In genomic region chr5:10576121-10576789, GRCh38 we compare ENCODE assay signal across 13 cellular contexts. TPM values are rescaled to one million over a fixed set of nuclear protein-coding genes. Genes with fewer than 3 reads are reported as not detected.
A peak's percentile ranks its signal among the peaks of the same experiment; 100 is the strongest.
DNase-seq lines count a peak whose midpoint lies in the region; ATAC-seq, FAIRE-seq and TF ChIP-seq lines count a peak whose summit lies in the region.
"Had no signal": no experiment of that assay in that cellular context is flagged by ENCODE, and none has a peak within 500 bp of the region (broad histone marks: within the 10 kb centered on the region; RNA-seq: fewer than 3 reads in every experiment).

No MANE protein-coding gene starts in this region.

- TF ChIP-seq POLR2A in heart left ventricle (IDR thresholded peaks at IDR 0.05) (no peak), K562 (conservative IDR thresholded peaks at IDR 0.05) (no peak), uterus (IDR thresholded peaks at IDR 0.05) (no peak)

- H3K36me3 ChIP-seq in heart left ventricle (no peaks in the 10 kb centered on the region), Loucy (ENCODE audit: insufficient read depth, low read length) (no peaks in the 10 kb centered on the region), K562 (ENCODE audit: control insufficient read depth, insufficient read depth, low read length) (no peaks in the 10 kb centered on the region), uterus (no peaks in the 10 kb centered on the region)
- H3K36me3 ChIP-seq: colonic mucosa had no signal

- no peaks in the 10 kb centered on the region for H3K79me2 ChIP-seq in Loucy (ENCODE audit: insufficient read depth, low read length)
- no peaks in the 10 kb centered on the region for H3K79me2 ChIP-seq in K562 (ENCODE audit: control insufficient read depth, insufficient read depth, low read length)

- H3K27ac ChIP-seq in heart left ventricle (peak overlapping the region in 7 of 12 donors; percentile 65 to 93 (median 83)), K562 (ENCODE audit: extremely low read depth, low read depth, low read length) (no peak overlapping the region), uterus (peak overlapping the region; percentile 44 to 60)
- H3K27ac ChIP-seq: colonic mucosa had no signal

- DNase-seq in heart left ventricle = peak in 1 of 5 donors; percentile 27
- no peak for DNase-seq in Right ventricle myocardium inferior (ENCODE audit: missing footprints)
- DNase-seq in K562 (ENCODE audit: extremely low read depth in 1 of 4, low spot score in 3 of 4) = no peak
- no peak for DNase-seq in uterus
- no peak for DNase-seq in SKM-1 (lab: John Stamatoyannopoulos, UW; ENCODE audit: unreplicated experiment)
- DNase-seq in KBM-7 = no peak
- DNase-seq: activated naive CD8-positive, alpha-beta T cell treated with anti-CD3 and anti-CD28 coated beads, Interleukin-2, amount 50 U/mL, for 24 hours; colonic mucosa; NCI-H187 treated with DMSO at 0.1 percent for 48 hours; stimulated activated CD4-positive, alpha-beta T cell treated with anti-CD3 and anti-CD28 coated beads, Interleukin-1b, Interleukin-23, amount 100 ng/mL, for 48 hours had no signal

- H3K9ac ChIP-seq in Loucy (ENCODE audit: low read depth, low read length, poor library complexity, severe bottlenecking) (no peak overlapping the region), K562 (ENCODE audit: insufficient read depth in 1 of 2, low read depth in 2 of 2, low read length in 2 of 2) (no peak overlapping the region)

- peak; percentile 51 to 58 for TF ChIP-seq RAD21 in K562 (CRISPR knock-in tag; conservative IDR thresholded peaks at IDR 0.05 in 1 of 2, IDR thresholded peaks at IDR 0.05 in 1 of 2)

- TF ChIP-seq CTCF in heart left ventricle (IDR thresholded peaks at IDR 0.05) (peak in 1 of 12 donors; percentile 5), Loucy (conservative IDR thresholded peaks at IDR 0.05; ENCODE audit: low read length) (peak; percentile 50), K562 (IDR thresholded peaks at IDR 0.05 in 2 of 3, conservative IDR thresholded peaks at IDR 0.05 in 1 of 3; ENCODE audit: insufficient read depth in 2 of 3, low read depth in 1 of 3, low read length in 3 of 3) (peak in 2 of 3 experiments; percentile 25 to 37; a peak in 2 of 6 replicates), uterus (IDR thresholded peaks at IDR 0.05) (no peak)

- H3K9me1 ChIP-seq in K562 (ENCODE audit: control insufficient read depth, insufficient read depth, low read length) = no peaks in the 10 kb centered on the region

- H4K20me1 ChIP-seq in Loucy (ENCODE audit: insufficient read depth, low read length, poor library complexity, severe bottlenecking) (no peaks in the 10 kb centered on the region), K562 (replicated peaks; ENCODE audit: control insufficient read depth, insufficient read depth, low read length) (no peaks in the 10 kb centered on the region)

- H3K4me3 ChIP-seq in heart left ventricle (no peak overlapping the region), Loucy (ENCODE audit: low read length, poor library complexity, severe bottlenecking) (no peak overlapping the region), K562 (no peak overlapping the region), uterus (no peak overlapping the region)
- H3K4me3 ChIP-seq: colonic mucosa had no signal

- FAIRE-seq in K562 (lab: Jason Lieb, UNC) = peak; percentile 44
- FAIRE-seq: G401.6 had no signal

- H3K9me3 ChIP-seq in heart left ventricle (peaks cover 0 to 3% (median 0%) of the 10 kb centered on the region in 12 donors), Loucy (ENCODE audit: insufficient read depth, low read depth, low read length) (no peaks in the 10 kb centered on the region), K562 (replicated peaks; ENCODE audit: control insufficient read depth, insufficient read depth, low read depth, low read length) (no peaks in the 10 kb centered on the region), uterus (no peaks in the 10 kb centered on the region)
- H3K9me3 ChIP-seq: colonic mucosa had no signal

- H2AFZ ChIP-seq in Loucy (ENCODE audit: low read length) (no peak overlapping the region), K562 (ENCODE audit: low read depth, low read length) (no peak overlapping the region)

- no peaks in the 10 kb centered on the region for H3K9me2 ChIP-seq in Loucy (replicated peaks; ENCODE audit: low read depth, low read length)

- in situ Hi-C loops in K562 (cut with MboI) = no loop called here
- in situ Hi-C loops in KBM-7 (cut with MboI; ENCODE audit: low pct_unique_long_range_greater_than_20kb, low sequenced_read_pairs) = no loop called here

- H3K27me3 ChIP-seq in heart left ventricle = no peaks in the 10 kb centered on the region
- no peaks in the 10 kb centered on the region for H3K27me3 ChIP-seq in Loucy (ENCODE audit: insufficient read depth, low read length, poor library complexity, severe bottlenecking)
- no peaks in the 10 kb centered on the region for H3K27me3 ChIP-seq in K562 (ENCODE audit: control insufficient read depth in 2 of 2, insufficient read depth in 2 of 2, low read length in 2 of 2)
- no peaks in the 10 kb centered on the region for H3K27me3 ChIP-seq in uterus
- H3K27me3 ChIP-seq: colonic mucosa had no signal

- no peak overlapping the region for H3K4me2 ChIP-seq in Loucy (ENCODE audit: low read depth, low read length, poor library complexity, severe bottlenecking)
- no peak overlapping the region for H3K4me2 ChIP-seq in K562 (ENCODE audit: insufficient read depth, low read length)

- peaks cover 0 to 46% (median 29%) of the 10 kb centered on the region in 12 donors for H3K4me1 ChIP-seq in heart left ventricle
- H3K4me1 ChIP-seq in Loucy (ENCODE audit: insufficient read depth, low read length, poor library complexity, severe bottlenecking) = peaks cover 23% of the 10 kb centered on the region
- H3K4me1 ChIP-seq in K562 (replicated peaks in 1 of 2; ENCODE audit: control insufficient read depth in 2 of 2, insufficient read depth in 2 of 2, low read length in 2 of 2) = peaks cover 10 to 16% of the 10 kb centered on the region in 2 experiments; a peak in 4 of 5 replicates
- H3K4me1 ChIP-seq in uterus = peaks cover 0 to 5% of the 10 kb centered on the region in 2 donors
- H3K4me1 ChIP-seq: colonic mucosa had no signal

- intact Hi-C loops in heart left ventricle (cut with DNase I) = loop anchor here in 1 of 10 donors (10.0 kb wide), 1 partner anchor 49 kb away; no protein-coding TSS in a partner anchor
- intact Hi-C loops in Right ventricle myocardium inferior (cut with DNase I) = no loop called here
- intact Hi-C loops in K562 (cut with micrococcal nuclease) = no loop called here
- intact Hi-C loops in uterus (cut with DNase I; ENCODE audit: low total_unique reads) = no loop called here

- CTCF ChIA-PET in K562 (lab: Yijun Ruan, JAX; ENCODE audit: low intra/inter-chr PET ratio) = interaction anchor here (0.7 kb wide), 1 partner anchor 51 kb away, joined by 3 read pairs; no protein-coding TSS in a partner anchor

- WGBS in heart left ventricle, 4 donors = 81 to 88% (median 83%) methylated on average over 7 of the region's 7 CpGs
- WGBS in K562 (ENCODE audit: insufficient coverage, low coverage, missing lambda C conversion rate) = 77% methylated on average over 7 of the region's 7 CpGs

- POLR2A ChIA-PET in K562 (lab: Yijun Ruan, JAX) = interaction anchor here (1.0 to 3.0 kb wide), 6 partner anchors 9 to 133 kb away, joined by 3 to 16 read pairs (median 4); no protein-coding TSS in a partner anchor

- ATAC-seq in heart left ventricle (peak in 2 of 4 donors; percentile 24 to 42), Right ventricle myocardium inferior (no peak), K562 (peak; percentile 48; the same call in 2 of the 3 replicates), HG02981 (IDR thresholded peaks at IDR 0.05; ENCODE audit: unreplicated experiment) (no peak)
- ATAC-seq: activated naive CD8-positive, alpha-beta T cell treated with anti-CD3 and anti-CD28 coated beads, Interleukin-2, amount 50 U/mL, for 24 hours had no signal

- TF ChIP-seq EP300 in K562 (IDR thresholded peaks at IDR 0.05; ENCODE audit: low read length) = no peak

- BruUV-seq in K562 (replicated peaks; lab: Mats Ljungman, UMichigan) = no TSS peak

- H3F3A ChIP-seq in Loucy (ENCODE audit: low read depth) = no peaks in the 10 kb centered on the region

TF ChIP-seq in K562, 482 proteins besides CTCF, POLR2A, EP300 and RAD21 (continues in another document):
- no peak for TF ChIP-seq CC2D1A (IDR thresholded peaks at IDR 0.05)
- TF ChIP-seq RBM15 (IDR thresholded peaks at IDR 0.05; ENCODE audit: insufficient read depth, low read length) = no peak

RNA-seq across cellular contexts. Expression of gene ANKRD33B, which starts 12.4 kb away (rescaled TPM):
- total RNA-seq in heart left ventricle = 10 to 100 TPM in 3 of 9 donors, 1 to 10 TPM in 6; 1.7 to 33.8 (median 5.2) TPM
- 1 to 10 TPM in 1 of 2 donors, under 1 TPM in 1; 0.98 to 1.2 TPM for polyA plus RNA-seq in heart left ventricle
- total RNA-seq in Right ventricle myocardium inferior = 4.1 TPM
- 1.3 and 1.7 TPM in 2 replicates for total RNA-seq in K562 (2011; cell fraction: chromatin; rRNA removed; ENCODE audit: low replicate concordance)
- total RNA-seq in K562 (2011; cell fraction: nucleolus; rRNA removed) = 1.5 and 1.6 TPM in 2 replicates
- 1.5 and 1.7 TPM in 2 replicates for total RNA-seq in K562 (2011; cell fraction: nucleoplasm; rRNA removed)
- total RNA-seq in K562 (2014; rRNA removed) = 0.45 and 0.53 TPM in 2 replicates
- total RNA-seq in K562 (2014; rRNA removed; fragmentation: Illumina TruSeq; extraction: Trizol) = 0.38 and 0.40 TPM in 2 replicates
- total RNA-seq in K562 (2015; rRNA removed; fragmentation: Illumina TruSeq; extraction: Trizol) = 1.5 TPM in 2 replicates
- total RNA-seq in K562 (2021) = 1.3 and 1.7 TPM in 2 replicates
- 0.08 and 0.17 TPM in 2 replicates for polyA plus RNA-seq in K562 (2011; rRNA removed)
- 0.15 and 0.21 TPM in 2 replicates for polyA plus RNA-seq in K562 (2011; cell fraction: cytosol; rRNA removed)
- 0.24 and 0.44 TPM in 2 replicates for polyA plus RNA-seq in K562 (2011; cell fraction: nucleus; rRNA removed)
- 1.5 and 3.9 TPM in 2 replicates for polyA plus RNA-seq in K562 (2012)
- polyA plus RNA-seq in K562 (2014; fragmentation: Illumina TruSeq; extraction: Trizol) = 0.43 and 0.54 TPM in 2 replicates
- polyA plus RNA-seq in K562 (2014; fragmentation: Nextera tagmentation; extraction: Ambion mirVana) = under 1 TPM; 0.10 to 0.17 TPM
- 0.16 and 0.33 TPM in 2 replicates for polyA plus RNA-seq in K562 (2014; rRNA removed)
- 0.36 and 0.67 TPM in 2 replicates for polyA minus RNA-seq in K562 (2011; rRNA and poly(A)+ RNA removed)
- 0.36 and 1.2 TPM in 2 replicates for polyA minus RNA-seq in K562 (2011; cell fraction: cytosol; rRNA and poly(A)+ RNA removed)
- 0.78 and 0.81 TPM in 2 replicates for polyA minus RNA-seq in K562 (2011; cell fraction: nucleus; rRNA and poly(A)+ RNA removed)
- total RNA-seq in uterus = 10 to 100 TPM in 1 of 4 donors, 1 to 10 TPM in 3; 2.1 to 24.1 (median 7.6) TPM

Comparison
In these comparisons a context has a peak if more than half of its experiments do, and no peak if none do; other contexts are left out.
1. CTCF ChIP-seq: peak in Loucy (single experiment) and K562 (2 of 3); none in uterus (0 of 4).